8 cellular contexts compared by ENCODE assay signal in the genomic region with DNA sequence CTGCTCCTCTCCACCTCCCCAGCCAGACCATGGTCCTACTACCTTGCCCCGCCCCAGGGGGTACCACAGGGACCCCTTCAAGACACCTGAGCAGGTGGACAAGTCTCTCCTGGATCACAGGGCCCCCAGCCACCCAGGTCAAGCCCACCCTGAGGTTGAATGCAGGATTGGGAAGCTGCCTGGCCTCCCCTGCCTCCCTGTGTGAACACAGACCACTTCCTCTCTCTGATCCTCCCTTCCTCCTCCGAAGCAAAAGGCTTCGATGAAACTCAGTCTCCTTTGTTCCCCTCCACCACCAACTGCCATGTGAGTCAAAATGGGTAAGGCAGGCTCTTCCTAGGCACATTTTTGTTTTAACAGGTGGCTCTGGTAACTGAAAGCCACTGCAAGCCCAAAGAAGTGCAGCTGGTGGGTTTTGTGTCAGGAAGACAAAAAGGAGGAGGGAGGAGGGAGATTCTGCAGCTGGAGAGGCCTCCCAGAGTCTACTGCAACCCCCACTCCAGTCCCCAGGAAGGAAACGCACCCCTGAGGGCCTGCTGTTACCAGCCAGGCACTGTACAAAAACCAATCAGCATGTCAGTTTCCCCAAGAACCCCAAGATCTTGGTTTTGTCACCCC. TPM values are rescaled to one million over a fixed set of nuclear protein-coding genes. Genes with fewer than 3 reads are reported as not detected.
DNase-seq lines count a peak whose midpoint lies in the region; ATAC-seq and TF ChIP-seq lines count a peak whose summit lies in the region.

No MANE protein-coding gene starts in this region.

- H3K27me3 Mint-ChIP-seq in activated naive CD8-positive, alpha-beta T cell treated with anti-CD3 and anti-CD28 coated beads, Interleukin-2, amount 50 U/mL, for 24 hours, result no peaks in the 10 kb centered on the region

- DNase-seq in CD1c-positive myeloid dendritic cell (ENCODE audit: extremely low spot score) (peak; percentile 64), NCI-H146 treated with DMSO at 0.1 percent for 48 hours (lab: John Stamatoyannopoulos, UW; ENCODE audit: unreplicated experiment) (peak; percentile 16), epidermal melanocyte (ENCODE audit: insufficient read length, low spot score) (no peak), SK-N-DZ (ENCODE audit: low spot score) (no peak), DMS79 treated with DMSO at 0.1 percent for 48 hours (lab: John Stamatoyannopoulos, UW) (no peak)
- no peak for DNase-seq in activated naive CD8-positive, alpha-beta T cell treated with anti-CD3 and anti-CD28 coated beads, Interleukin-2, amount 50 U/mL, for 24 hours

- peaks cover 91% of the 10 kb centered on the region for H3K4me1 Mint-ChIP-seq in activated naive CD8-positive, alpha-beta T cell treated with anti-CD3 and anti-CD28 coated beads, Interleukin-2, amount 50 U/mL, for 24 hours

- H3K4me3 ChIP-seq in skin epidermis, result no peak overlapping the region

- no peak for ATAC-seq in activated naive CD8-positive, alpha-beta T cell treated with anti-CD3 and anti-CD28 coated beads, Interleukin-2, amount 50 U/mL, for 24 hours

- H3K27ac ChIP-seq in skin epidermis, result peak overlapping the region in 15 of 21 experiments; percentile 1 to 88 (median 53)

- TF ChIP-seq POLR2A in GM19193 (IDR thresholded peaks at IDR 0.05; ENCODE audit: extremely low read depth, insufficient read depth, insufficient read length), result peak; percentile 32

- no peaks in the 10 kb centered on the region for H3K36me3 Mint-ChIP-seq in activated naive CD8-positive, alpha-beta T cell treated with anti-CD3 and anti-CD28 coated beads, Interleukin-2, amount 50 U/mL, for 24 hours (ENCODE audit: low read depth)

- H3K27ac Mint-ChIP-seq in activated naive CD8-positive, alpha-beta T cell treated with anti-CD3 and anti-CD28 coated beads, Interleukin-2, amount 50 U/mL, for 24 hours, result peak overlapping the region; percentile 74

- H3K9me3 Mint-ChIP-seq in activated naive CD8-positive, alpha-beta T cell treated with anti-CD3 and anti-CD28 coated beads, Interleukin-2, amount 50 U/mL, for 24 hours, result no peaks in the 10 kb centered on the region

- H3K4me3 Mint-ChIP-seq in activated naive CD8-positive, alpha-beta T cell treated with anti-CD3 and anti-CD28 coated beads, Interleukin-2, amount 50 U/mL, for 24 hours, result peak overlapping the region; percentile 4

RNA-seq across cellular contexts. Expression of a gene that starts 5.4 kb away (rescaled TPM):
- 3.1 and 4.4 TPM in 2 replicates for polyA plus RNA-seq in SK-N-DZ (2014; cell fraction: cytosol; rRNA removed)
- 4.5 and 5.8 TPM in 2 replicates for polyA plus RNA-seq in SK-N-DZ (2014; cell fraction: nucleus; rRNA removed)

Comparison
In these comparisons a context has a peak if more than half of its experiments do, and no peak if none do; other contexts are left out.
1. DNase-seq: peak in CD1c-positive myeloid dendritic cell (single experiment) and NCI-H146 treated with DMSO at 0.1 percent for 48 hours (single experiment); none in activated naive CD8-positive, alpha-beta T cell treated with anti-CD3 and anti-CD28 coated beads, Interleukin-2, amount 50 U/mL, for 24 hours (single experiment), epidermal melanocyte (single experiment), SK-N-DZ (single experiment) and DMS79 treated with DMSO at 0.1 percent for 48 hours (single experiment).